Comparison of ENCODE assay signal across 8 cellular contexts in the genomic region with DNA sequence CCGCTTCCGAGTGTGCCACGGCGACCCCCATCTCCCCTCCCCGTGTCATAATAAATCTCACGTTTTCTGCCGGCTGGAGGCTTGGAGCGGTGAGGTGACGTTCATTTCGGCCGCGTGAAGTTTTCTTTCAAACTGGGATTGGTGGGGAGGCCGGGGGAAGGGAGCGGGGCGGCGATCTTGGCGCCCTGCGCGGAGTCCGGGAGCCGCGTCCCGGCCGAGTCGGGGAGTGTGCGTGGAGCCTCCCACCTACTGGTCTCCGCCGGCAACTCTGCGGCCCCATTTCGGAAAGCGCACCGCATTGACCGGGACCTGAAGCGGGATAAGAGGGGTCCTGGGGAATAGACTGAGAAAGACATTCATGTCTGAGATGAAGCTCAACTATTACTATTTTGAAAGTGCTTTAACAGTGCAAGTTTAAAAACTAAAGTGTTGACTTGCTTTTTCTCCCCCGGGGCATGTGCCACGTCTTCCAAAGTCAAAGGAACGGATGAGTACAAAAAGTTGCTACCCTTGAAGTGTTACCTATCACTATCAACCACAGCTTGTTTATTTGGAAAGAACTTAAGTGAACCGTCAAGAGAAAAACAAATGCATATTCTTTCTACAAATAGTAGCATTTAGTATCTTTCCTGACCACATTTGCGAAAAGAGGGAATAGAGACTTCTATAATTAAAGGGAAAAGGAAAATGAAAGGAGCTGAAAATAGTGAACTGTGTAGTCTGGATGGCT. TPM values are rescaled to one million over a fixed set of nuclear protein-coding genes. Genes with fewer than 3 reads are reported as not detected.
DNase-seq lines count a peak whose midpoint lies in the region; ATAC-seq and TF ChIP-seq lines count a peak whose summit lies in the region.

No MANE protein-coding gene starts in this region.

- peaks cover 17% of the 10 kb centered on the region for H3K4me1 ChIP-seq in neuron (ENCODE audit: insufficient read depth, low read length)
- H3K4me1 ChIP-seq in vagina = peaks cover 29% of the 10 kb centered on the region

- H3K36me3 ChIP-seq in neuron (ENCODE audit: insufficient read depth, low read length) (peaks cover 5% of the 10 kb centered on the region), vagina (no peaks in the 10 kb centered on the region)

- intact Hi-C loops in vagina (cut with DNase I) = loop anchor here (5.0 kb wide), 1 partner anchor 375 kb away; no protein-coding TSS in a partner anchor

- DNase-seq in AG09309 (ENCODE audit: low read depth) = no peak
- DNase-seq in GM13976 (ENCODE audit: low spot score) = no peak
- DNase-seq in NCI-H2227 (lab: John Stamatoyannopoulos, UW; ENCODE audit: unreplicated experiment) = peak; percentile 85
- no peak for DNase-seq in activated naive CD4-positive, alpha-beta T cell treated with anti-CD3 and anti-CD28 coated beads, Interleukin-2, amount 10 ng/mL, durations not matched to agents 7 days and 5 days
- peak; percentile 35 for DNase-seq in germinal center (ENCODE audit: low spot score)
- no peak for DNase-seq in vagina (ENCODE audit: extremely low spot score in 2 of 2)

- CTCF ChIA-PET in activated naive CD4-positive, alpha-beta T cell treated with anti-CD3 and anti-CD28 coated beads, Interleukin-2, amount 10 ng/mL, durations not matched to agents 7 days and 5 days (lab: Charles Lee) = interaction anchor here (0.7 to 3.4 kb wide), 3 partner anchors 288 to 376 kb away, joined by 3 to 18 read pairs (median 12); no protein-coding TSS in a partner anchor

- in situ Hi-C loops in GM13976 (cut with MboI; ENCODE audit: low sequenced_read_pairs, unreplicated experiment) = loop anchor here (5.0 to 25.0 kb wide), 3 partner anchors 80 to 415 kb away; no protein-coding TSS in a partner anchor

- H3K27me3 ChIP-seq in neuron (ENCODE audit: insufficient read depth, low read length) = no peaks in the 10 kb centered on the region
- H3K27me3 ChIP-seq in vagina = no peaks in the 10 kb centered on the region

- peak; percentile 59 for TF ChIP-seq CTCF in AG09309 (IDR thresholded peaks at IDR 0.05; ENCODE audit: control insufficient read depth, insufficient read depth, low read depth, low read length, missing control alignments)
- TF ChIP-seq CTCF in GM13976 (IDR thresholded peaks at IDR 0.05; ENCODE audit: borderline replicate concordance, control extremely low read depth, extremely low read depth, insufficient read depth, missing control alignments) = peak; percentile 31
- no peak for TF ChIP-seq CTCF in vagina (IDR thresholded peaks at IDR 0.05)

- H3K36me3 Mint-ChIP-seq in activated naive CD4-positive, alpha-beta T cell treated with anti-CD3 and anti-CD28 coated beads, Interleukin-2, amount 10 ng/mL, durations not matched to agents 7 days and 5 days = no peaks in the 10 kb centered on the region

- H3K4me3 ChIP-seq in AG09309 (ENCODE audit: control insufficient read depth, low read depth, low read length) (peak overlapping the region; percentile 86), neuron (ENCODE audit: low read length) (peak overlapping the region; percentile 95), vagina (peak overlapping the region; percentile 73 to 82)

- ATAC-seq in HG02852 (IDR thresholded peaks at IDR 0.05; ENCODE audit: unreplicated experiment) = peak; percentile 31

- TF ChIP-seq POLR2A in vagina (IDR thresholded peaks at IDR 0.05) = no peak

- peak overlapping the region; percentile 94 for H3K27ac ChIP-seq in vagina

- no peaks in the 10 kb centered on the region for H3K9me3 Mint-ChIP-seq in activated naive CD4-positive, alpha-beta T cell treated with anti-CD3 and anti-CD28 coated beads, Interleukin-2, amount 10 ng/mL, durations not matched to agents 7 days and 5 days

- peaks cover 32% of the 10 kb centered on the region for H3K4me1 Mint-ChIP-seq in activated naive CD4-positive, alpha-beta T cell treated with anti-CD3 and anti-CD28 coated beads, Interleukin-2, amount 10 ng/mL, durations not matched to agents 7 days and 5 days

- peak overlapping the region; percentile 75 for H2AFZ ChIP-seq in neuron (ENCODE audit: low read depth, low read length)

- peak overlapping the region; percentile 1 for H3K27ac Mint-ChIP-seq in activated naive CD4-positive, alpha-beta T cell treated with anti-CD3 and anti-CD28 coated beads, Interleukin-2, amount 10 ng/mL, durations not matched to agents 7 days and 5 days

- peak overlapping the region; percentile 74 for H3K4me3 Mint-ChIP-seq in activated naive CD4-positive, alpha-beta T cell treated with anti-CD3 and anti-CD28 coated beads, Interleukin-2, amount 10 ng/mL, durations not matched to agents 7 days and 5 days

- H3K9me3 ChIP-seq in neuron (ENCODE audit: low read length) (no peaks in the 10 kb centered on the region), vagina (no peaks in the 10 kb centered on the region)

- peaks cover 54% of the 10 kb centered on the region for H3K27me3 Mint-ChIP-seq in activated naive CD4-positive, alpha-beta T cell treated with anti-CD3 and anti-CD28 coated beads, Interleukin-2, amount 10 ng/mL, durations not matched to agents 7 days and 5 days

RNA-seq across cellular contexts. Expression of a gene that starts 0.8 kb away (rescaled TPM):
- total RNA-seq in vagina = 29.2 TPM

Comparison
In these comparisons a context has a peak if more than half of its experiments do, and no peak if none do; other contexts are left out.
1. DNase-seq: peak in NCI-H2227 (single experiment) and germinal center (single experiment); none in AG09309 (single experiment), GM13976 (single experiment), activated naive CD4-positive, alpha-beta T cell treated with anti-CD3 and anti-CD28 coated beads, Interleukin-2, amount 10 ng/mL, durations not matched to agents 7 days and 5 days (single experiment) and vagina (0 of 2).
2. CTCF ChIP-seq: peak in AG09309 (single experiment) and GM13976 (single experiment); none in vagina (0 of 3).
3. Peak in every context shown above with its lines, with median percentiles within 50 percentile points of each other: H3K4me3 ChIP-seq.